10 cellular contexts compared by ENCODE assay signal in the genomic region with DNA sequence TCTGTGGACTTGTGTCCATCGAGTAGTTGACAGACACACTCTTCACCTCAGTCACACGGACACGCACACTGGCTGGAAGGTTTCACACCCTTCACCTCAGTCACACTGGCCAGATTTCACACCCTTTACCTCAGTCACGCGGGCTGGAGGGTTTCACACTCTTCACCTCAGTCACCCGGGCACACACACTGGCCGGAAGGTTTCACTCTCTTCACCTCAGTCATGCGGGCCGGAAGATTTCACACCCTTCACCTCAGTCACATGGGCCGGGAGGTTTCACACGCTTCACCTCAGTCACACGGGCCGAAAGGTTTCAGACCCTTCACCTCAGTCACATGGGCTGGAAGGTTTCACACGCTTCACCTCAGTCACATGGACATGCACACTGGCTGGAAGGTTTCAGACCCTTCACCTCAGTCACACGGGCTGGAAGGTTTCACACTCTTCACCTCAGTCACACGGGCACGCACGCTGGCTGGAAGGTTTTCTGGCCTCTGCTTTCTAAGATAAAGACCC.
A peak's percentile ranks its signal among the peaks of the same experiment; 100 is the strongest.
DNase-seq lines count a peak whose midpoint lies in the region; ATAC-seq and TF ChIP-seq lines count a peak whose summit lies in the region.
"Had no signal": no experiment of that assay in that cellular context is flagged by ENCODE, and none has a peak within 500 bp of the region (broad histone marks: within the 10 kb centered on the region; RNA-seq: fewer than 3 reads in every experiment).

No MANE protein-coding gene starts in this region.

- intact Hi-C loops in naive thymus-derived CD4-positive, alpha-beta T cell (cut with micrococcal nuclease), result no loop called here
- intact Hi-C loops in adrenal gland (cut with DNase I), result no loop called here

- no peaks in the 10 kb centered on the region for H3K36me3 ChIP-seq in naive thymus-derived CD4-positive, alpha-beta T cell (ENCODE audit: control insufficient read depth in 2 of 3, insufficient read depth in 3 of 3, low read length in 3 of 3)
- no peaks in the 10 kb centered on the region for H3K36me3 ChIP-seq in adrenal gland (replicated peaks in 1 of 2)
- H3K36me3 ChIP-seq: tibial artery had no signal

- no peak overlapping the region for H3K4me3 Mint-ChIP-seq in naive thymus-derived CD4-positive, alpha-beta T cell

- H3K4me1 Mint-ChIP-seq in naive thymus-derived CD4-positive, alpha-beta T cell, result peaks cover 0 to 6% (median 0%) of the 10 kb centered on the region in 7 donors

- H3K4me1 ChIP-seq in naive thymus-derived CD4-positive, alpha-beta T cell (ENCODE audit: control insufficient read depth in 2 of 2, insufficient read depth in 2 of 2, low read length in 2 of 2), result peaks cover 0 to 8% of the 10 kb centered on the region in 2 donors
- H3K4me1 ChIP-seq in adrenal gland (replicated peaks in 1 of 2), result no peaks in the 10 kb centered on the region
- H3K4me1 ChIP-seq: tibial artery had no signal

- H3K27ac ChIP-seq in naive thymus-derived CD4-positive, alpha-beta T cell (ENCODE audit: low read depth, low read length), result no peak overlapping the region
- no peak overlapping the region for H3K27ac ChIP-seq in adrenal gland
- H3K27ac ChIP-seq: tibial artery had no signal

- TF ChIP-seq POLR2A in adrenal gland (IDR thresholded peaks at IDR 0.05), result no peak

- CTCF ChIA-PET in naive thymus-derived CD4-positive, alpha-beta T cell (lab: Charles Lee), result no interaction called here

- no peak overlapping the region for H3K4me3 ChIP-seq in naive thymus-derived CD4-positive, alpha-beta T cell (ENCODE audit: low read length)
- no peak overlapping the region for H3K4me3 ChIP-seq in adrenal gland
- H3K4me3 ChIP-seq: tibial artery had no signal

- no peaks in the 10 kb centered on the region for H3K27me3 ChIP-seq in naive thymus-derived CD4-positive, alpha-beta T cell (ENCODE audit: control insufficient read depth in 2 of 2, insufficient read depth in 2 of 2, low read length in 2 of 2)
- H3K27me3 ChIP-seq in adrenal gland, result no peaks in the 10 kb centered on the region

- no peaks in the 10 kb centered on the region for H3K36me3 Mint-ChIP-seq in naive thymus-derived CD4-positive, alpha-beta T cell

- H3K27me3 Mint-ChIP-seq in naive thymus-derived CD4-positive, alpha-beta T cell, result peaks cover 0 to 5% (median 0%) of the 10 kb centered on the region in 5 donors

- ATAC-seq in GM18502 (IDR thresholded peaks at IDR 0.05; ENCODE audit: poor library complexity, unreplicated experiment) (peak; percentile 70), GM21390 (IDR thresholded peaks at IDR 0.05; ENCODE audit: unreplicated experiment) (peak; percentile 69), HG03439 (IDR thresholded peaks at IDR 0.05; ENCODE audit: unreplicated experiment) (peak; percentile 62), GM18873 (IDR thresholded peaks at IDR 0.05; ENCODE audit: low FRiP score, unreplicated experiment) (no peak)
- ATAC-seq in naive thymus-derived CD4-positive, alpha-beta T cell, result peak; percentile 76

- POLR2A ChIA-PET in naive thymus-derived CD4-positive, alpha-beta T cell (lab: Charles Lee), result no interaction called here

- no peaks in the 10 kb centered on the region for H3K9me3 ChIP-seq in naive thymus-derived CD4-positive, alpha-beta T cell (ENCODE audit: control insufficient read depth in 2 of 3, low read length in 3 of 3)
- H3K9me3 ChIP-seq in adrenal gland (replicated peaks in 1 of 3), result no peaks in the 10 kb centered on the region
- H3K9me3 ChIP-seq: tibial artery had no signal

- 75 to 83% (median 78%) methylated on average over 17 to 18 of the region's 18 CpGs for WGBS in adrenal gland, 4 donors

- TF ChIP-seq CTCF in adrenal gland (IDR thresholded peaks at IDR 0.05), result no peak

- H3K27ac Mint-ChIP-seq in naive thymus-derived CD4-positive, alpha-beta T cell, result peak overlapping the region in 2 of 9 donors; percentile 28 to 71

- DNase-seq in naive thymus-derived CD4-positive, alpha-beta T cell, result no peak
- DNase-seq in adrenal gland (no peak), pons (ENCODE audit: low spot score) (no peak), NCI-H146 (lab: John Stamatoyannopoulos, UW) (no peak)
- DNase-seq: activated CD4-positive, alpha-beta T cell treated with anti-CD3 and anti-CD28 coated beads for 4 hours; tibial artery had no signal

- peaks cover 0 to under 1% (median 0%) of the 10 kb centered on the region in 11 donors for H3K9me3 Mint-ChIP-seq in naive thymus-derived CD4-positive, alpha-beta T cell
